Comparison of ENCODE assay signal across 8 cellular contexts in the genomic region with DNA sequence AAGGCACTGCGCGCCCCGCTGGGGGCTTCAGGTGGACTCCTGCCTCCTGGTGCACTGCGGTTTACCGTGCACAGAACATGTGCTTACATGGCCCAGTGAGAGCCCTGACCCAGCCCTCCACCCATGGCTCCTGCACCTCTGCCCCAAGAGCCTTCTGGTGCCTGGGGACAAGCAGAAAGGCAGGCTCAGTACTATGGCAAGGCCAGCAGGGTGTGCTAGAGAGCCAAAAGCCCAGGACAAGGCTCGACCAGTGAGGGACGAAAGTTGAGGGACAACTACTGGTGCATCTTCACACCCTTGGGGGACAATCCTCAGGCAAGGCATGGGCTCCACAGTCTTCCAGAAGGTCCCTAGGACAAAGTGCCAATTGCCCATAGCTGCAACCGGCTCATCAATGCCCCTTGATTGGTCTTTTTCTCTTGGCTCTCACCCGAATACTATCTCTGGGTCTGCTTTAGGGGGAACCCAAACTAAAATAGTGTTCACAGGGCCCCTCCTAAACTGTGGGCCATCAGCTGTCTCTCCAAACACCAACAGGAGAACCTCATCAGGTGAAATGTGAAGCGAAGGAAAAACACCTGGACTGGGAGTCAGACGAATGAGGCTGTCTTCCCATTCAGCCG. TPM values are rescaled to one million over a fixed set of nuclear protein-coding genes. Genes with fewer than 3 reads are reported as not detected.
A peak's percentile ranks its signal among the peaks of the same experiment; 100 is the strongest.
DNase-seq lines count a peak whose midpoint lies in the region; ATAC-seq and TF ChIP-seq lines count a peak whose summit lies in the region.

No MANE protein-coding gene starts in this region.

- no peak overlapping the region for H3K4me2 ChIP-seq in mesendoderm (ENCODE audit: low read length)

- H4K8ac ChIP-seq in mesendoderm (ENCODE audit: low read depth, low read length), result no peak overlapping the region

- no peaks in the 10 kb centered on the region for H3K4me1 ChIP-seq in mesendoderm (ENCODE audit: control insufficient read depth, low read depth, low read length)

- no peak overlapping the region for H4K5ac ChIP-seq in mesendoderm (ENCODE audit: low read length)

- POLR2A ChIA-PET in activated CD8-positive, alpha-beta T cell treated with anti-CD3 and anti-CD28 coated beads for 36 hours (lab: Charles Lee), result interaction anchor here (0.6 to 0.8 kb wide), 2 partner anchors 39 to 128 kb away, joined by 3 read pairs; no protein-coding TSS in a partner anchor

- H3K4me3 ChIP-seq in mesendoderm (ENCODE audit: low read length), result no peak overlapping the region

- H2AK5ac ChIP-seq in mesendoderm (ENCODE audit: low read length), result no peak overlapping the region

- no peaks in the 10 kb centered on the region for H3K36me3 ChIP-seq in mesendoderm (ENCODE audit: control insufficient read depth, insufficient read depth, low read length)

- H2BK120ac ChIP-seq in mesendoderm (ENCODE audit: low read depth, low read length), result no peak overlapping the region

- no peak overlapping the region for H3K9ac ChIP-seq in mesendoderm (ENCODE audit: low read length)

- no peaks in the 10 kb centered on the region for H3K79me1 ChIP-seq in mesendoderm (ENCODE audit: low read length)

- whole genome bisulfite sequencing in mesendoderm (ENCODE audit: extremely low coverage, insufficient coverage, low lambda C conversion rate), result no CpG with 5 or more reads among the region's 12 CpGs

- CTCF ChIA-PET in activated CD8-positive, alpha-beta T cell treated with anti-CD3 and anti-CD28 coated beads for 36 hours (lab: Charles Lee), result interaction anchor here (0.6 to 4.1 kb wide), 25 partner anchors 8 to 181 kb away, joined by 3 to 30 read pairs (median 4); a partner anchor contains a TSS

- no peak overlapping the region for H2BK5ac ChIP-seq in mesendoderm (ENCODE audit: low read length)

- H3K27ac Mint-ChIP-seq in activated CD8-positive, alpha-beta T cell treated with anti-CD3 and anti-CD28 coated beads for 36 hours, result no peak overlapping the region

- H3K79me2 ChIP-seq in mesendoderm (ENCODE audit: control insufficient read depth, insufficient read depth, low read length), result no peaks in the 10 kb centered on the region

- H3K9me3 Mint-ChIP-seq in activated CD8-positive, alpha-beta T cell treated with anti-CD3 and anti-CD28 coated beads for 36 hours, result no peaks in the 10 kb centered on the region

- H3K36me3 Mint-ChIP-seq in activated CD8-positive, alpha-beta T cell treated with anti-CD3 and anti-CD28 coated beads for 36 hours (ENCODE audit: low read depth), result peaks cover 3% of the 10 kb centered on the region

- H2BK15ac ChIP-seq in mesendoderm (replicated peaks; ENCODE audit: low read depth), result no peak overlapping the region

- intact Hi-C loops in activated CD8-positive, alpha-beta T cell treated with anti-CD3 and anti-CD28 coated beads for 36 hours (cut with micrococcal nuclease), result loop anchor here (10.0 kb wide), 1 partner anchor 130 kb away; no protein-coding TSS in a partner anchor

- no peaks in the 10 kb centered on the region for H3K27me3 ChIP-seq in mesendoderm (ENCODE audit: insufficient read depth, low read length, poor library complexity)

- no peak overlapping the region for H3K4ac ChIP-seq in mesendoderm (ENCODE audit: low read depth, low read length)

- H3K4me1 Mint-ChIP-seq in activated CD8-positive, alpha-beta T cell treated with anti-CD3 and anti-CD28 coated beads for 36 hours (ENCODE audit: low read depth), result no peaks in the 10 kb centered on the region

- H3K27me3 Mint-ChIP-seq in activated CD8-positive, alpha-beta T cell treated with anti-CD3 and anti-CD28 coated beads for 36 hours, result no peaks in the 10 kb centered on the region

- DNase-seq in GM04503 (ENCODE audit: low read depth) (peak; percentile 5), NCI-H748 (lab: John Stamatoyannopoulos, UW; ENCODE audit: unreplicated experiment) (peak; percentile 46), mesendoderm (peak; percentile 78)
- peak; percentile 73 for DNase-seq in activated CD8-positive, alpha-beta T cell treated with anti-CD3 and anti-CD28 coated beads for 36 hours
- DNase-seq in effector CD8-positive, alpha-beta T cell (lab: John Stamatoyannopoulos, UW), result peak; percentile 17
- DNase-seq in stimulated activated CD8-positive, alpha-beta memory T cell treated with anti-CD3 and anti-CD28 coated beads, Interleukin-7, amount 100 ng/mL, for 1 hour (ENCODE audit: low read depth in 2 of 2), result peak; percentile 12 to 25

- no peak overlapping the region for H3K56ac ChIP-seq in mesendoderm (ENCODE audit: low read length)

- peak; percentile 90 for TF ChIP-seq CTCF in activated CD8-positive, alpha-beta T cell treated with anti-CD3 and anti-CD28 coated beads for 36 hours (IDR thresholded peaks at IDR 0.05)

- no peak overlapping the region for H3K23ac ChIP-seq in mesendoderm (ENCODE audit: low read length)

- H3K27ac ChIP-seq in mesendoderm (ENCODE audit: low read depth, low read length), result no peak overlapping the region

- ATAC-seq in HG02885 (IDR thresholded peaks at IDR 0.05; ENCODE audit: poor library complexity, unreplicated experiment), result peak; percentile 79
- ATAC-seq in activated CD8-positive, alpha-beta T cell treated with anti-CD3 and anti-CD28 coated beads for 36 hours, result peak; percentile 98
- no peak for ATAC-seq in HG02840 (IDR thresholded peaks at IDR 0.05; ENCODE audit: low FRiP score, unreplicated experiment)

- no peak overlapping the region for H3K4me3 Mint-ChIP-seq in activated CD8-positive, alpha-beta T cell treated with anti-CD3 and anti-CD28 coated beads for 36 hours

- H3K18ac ChIP-seq in mesendoderm (ENCODE audit: low read length), result no peak overlapping the region

RNA-seq across cellular contexts. Expression of a gene that starts 13.5 kb away (rescaled TPM):
- not detected for total RNA-seq in activated CD8-positive, alpha-beta T cell treated with anti-CD3 and anti-CD28 coated beads for 36 hours
- 0.31 TPM for polyA plus RNA-seq in mesendoderm (2013, experiment 1 of 2)
- polyA plus RNA-seq in mesendoderm (2013, experiment 2 of 2), result 0.31 TPM

RNA-seq across cellular contexts. Expression of a gene that starts 32.4 kb away (rescaled TPM):
- total RNA-seq in activated CD8-positive, alpha-beta T cell treated with anti-CD3 and anti-CD28 coated beads for 36 hours, result not detected
- 0.18 TPM for polyA plus RNA-seq in mesendoderm (2013, experiment 1 of 2)
- 0.24 TPM for polyA plus RNA-seq in mesendoderm (2013, experiment 2 of 2)

RNA-seq across cellular contexts. Expression of a gene that starts 40.6 kb away (rescaled TPM):
- 10 to 100 TPM; 23.3 to 25.8 TPM for total RNA-seq in activated CD8-positive, alpha-beta T cell treated with anti-CD3 and anti-CD28 coated beads for 36 hours
- polyA plus RNA-seq in mesendoderm (2013, experiment 1 of 2), result 7.1 TPM
- polyA plus RNA-seq in mesendoderm (2013, experiment 2 of 2), result 6.7 TPM

RNA-seq across cellular contexts. Expression of a gene that starts 51.2 kb away (rescaled TPM):
- total RNA-seq in activated CD8-positive, alpha-beta T cell treated with anti-CD3 and anti-CD28 coated beads for 36 hours, result not detected
- 0.04 TPM for polyA plus RNA-seq in mesendoderm (2013, experiment 1 of 2)
- polyA plus RNA-seq in mesendoderm (2013, experiment 2 of 2), result 0.06 TPM

Comparison
In these comparisons a context has a peak if more than half of its experiments do, and no peak if none do; other contexts are left out.
1. DNase-seq: peak in every context shown above with its lines; median percentile 78 in mesendoderm; 73 in activated CD8-positive, alpha-beta T cell treated with anti-CD3 and anti-CD28 coated beads for 36 hours; 46 in NCI-H748; 18 in stimulated activated CD8-positive, alpha-beta memory T cell treated with anti-CD3 and anti-CD28 coated beads, Interleukin-7, amount 100 ng/mL, for 1 hour; 17 in effector CD8-positive, alpha-beta T cell; 5 in GM04503.